In genomic region chr16:75305364-75306101, GRCh38 we compare ENCODE assay signal across 8 cellular contexts. TPM values are rescaled to one million over a fixed set of nuclear protein-coding genes. Genes with fewer than 3 reads are reported as not detected.
DNase-seq lines count a peak whose midpoint lies in the region; ATAC-seq and TF ChIP-seq lines count a peak whose summit lies in the region.

No MANE protein-coding gene starts in this region.

- H3K36me3 ChIP-seq in ascending aorta = peaks cover 12% of the 10 kb centered on the region in 2 donors

- POLR2A ChIA-PET in RWPE1 (lab: Yijun Ruan, JAX; ENCODE audit: low non-redundant PET) = interaction anchor here (0.5 to 1.7 kb wide), 4 partner anchors 40 to 126 kb away, joined by 3 to 9 read pairs (median 6); partner anchors contain the start of gene BCAR1

- peaks cover 17 to 30% of the 10 kb centered on the region in 2 donors for H3K4me1 ChIP-seq in ascending aorta

- H3K27me3 ChIP-seq in ascending aorta = no peaks in the 10 kb centered on the region

- DNase-seq in AG08396 (ENCODE audit: low spot score) = peak; percentile 84
- peak; percentile 97 for DNase-seq in RWPE1 (ENCODE audit: low spot score)
- DNase-seq in ascending aorta (ENCODE audit: low spot score in 2 of 2) = peak; percentile 62 to 97
- peak; percentile 100 for DNase-seq in iris pigment epithelial cell (ENCODE audit: low read depth)
- peak; percentile 83 for DNase-seq in stimulated activated CD4-positive, alpha-beta T cell treated with anti-CD3 and anti-CD28 coated beads, Interleukin-1b, Interleukin-23, amount 100 ng/mL, for 48 hours

- CTCF ChIA-PET in RWPE1 (lab: Yijun Ruan, JAX) = interaction anchor here (0.6 to 1.5 kb wide), 9 partner anchors 14 to 187 kb away, joined by 3 to 7 read pairs (median 4); no protein-coding TSS in a partner anchor

- TF ChIP-seq CTCF in RWPE1 (conservative IDR thresholded peaks at IDR 0.05; ENCODE audit: low read depth) = no peak
- no peak for TF ChIP-seq CTCF in ascending aorta (IDR thresholded peaks at IDR 0.05)

- intact Hi-C loops in ascending aorta (cut with DNase I) = loop anchor here (2.0 kb wide), 4 partner anchors 37 to 79 kb away; no protein-coding TSS in a partner anchor

- peak overlapping the region; percentile 98 for H3K27ac ChIP-seq in RWPE1
- peak overlapping the region; percentile 78 to 93 for H3K27ac ChIP-seq in ascending aorta

- ATAC-seq in GM18861 (IDR thresholded peaks at IDR 0.05; ENCODE audit: unreplicated experiment) = peak; percentile 94
- peak; percentile 92 for ATAC-seq in HG03442 (IDR thresholded peaks at IDR 0.05; ENCODE audit: unreplicated experiment)
- no peak for ATAC-seq in GM21515 (IDR thresholded peaks at IDR 0.05; ENCODE audit: unreplicated experiment)

- H3K4me3 ChIP-seq in ascending aorta = peak overlapping the region; percentile 27 to 41

- no peaks in the 10 kb centered on the region for H3K9me3 ChIP-seq in ascending aorta

RNA-seq across cellular contexts. Expression of gene BCAR1, which starts 54.1 kb away (rescaled TPM):
- 243 TPM for total RNA-seq in ascending aorta
